Comparison of ENCODE assay signal across 12 cellular contexts in genomic region chr9:89314955-89315354, GRCh38. TPM values are rescaled to one million over a fixed set of nuclear protein-coding genes. Genes with fewer than 3 reads are reported as not detected.
A peak's percentile ranks its signal among the peaks of the same experiment; 100 is the strongest.
DNase-seq lines count a peak whose midpoint lies in the region; ATAC-seq and TF ChIP-seq lines count a peak whose summit lies in the region.
"Had no signal": no experiment of that assay in that cellular context is flagged by ENCODE, and none has a peak within 500 bp of the region (broad histone marks: within the 10 kb centered on the region; RNA-seq: fewer than 3 reads in every experiment).

No MANE protein-coding gene starts in this region.

- peaks cover 71% of the 10 kb centered on the region for H3K36me3 ChIP-seq in DND-41 (ENCODE audit: insufficient read depth, low read length)
- peaks cover 50% of the 10 kb centered on the region for H3K36me3 ChIP-seq in HUES48 (ENCODE audit: control insufficient read depth, insufficient read depth, low read length)
- peaks cover 0 to 20% of the 10 kb centered on the region in 2 experiments for H3K36me3 ChIP-seq in mesenchymal stem cell (ENCODE audit: control insufficient read depth in 1 of 2, insufficient read depth in 2 of 2, low read depth in 1 of 2, low read length in 2 of 2)
- H3K36me3 ChIP-seq in esophagus muscularis mucosa, result no peaks in the 10 kb centered on the region
- H3K36me3 ChIP-seq: sigmoid colon had no signal

- peaks cover 36% of the 10 kb centered on the region for H3K4me1 Mint-ChIP-seq in activated T-helper 17 cell treated with anti-CD3 and anti-CD28 coated beads, Interleukin-2, amount 50 U/mL, for 72 hours

- no peak overlapping the region for H3K18ac ChIP-seq in mesenchymal stem cell (ENCODE audit: low read depth in 1 of 2, low read length in 2 of 2)

- peaks cover 10% of the 10 kb centered on the region for H3K79me1 ChIP-seq in mesenchymal stem cell (replicated peaks; ENCODE audit: low read length, poor library complexity, severe bottlenecking)

- TF ChIP-seq CTCF in DND-41 (IDR thresholded peaks at IDR 0.05; ENCODE audit: borderline replicate concordance, extremely low read depth, low read length, poor library complexity, severe bottlenecking), result no peak
- TF ChIP-seq CTCF in esophagus muscularis mucosa (IDR thresholded peaks at IDR 0.05), result no peak

- H3K4me3 Mint-ChIP-seq in activated T-helper 17 cell treated with anti-CD3 and anti-CD28 coated beads, Interleukin-2, amount 50 U/mL, for 72 hours, result peak overlapping the region; percentile 89

- no peak overlapping the region for H2BK5ac ChIP-seq in mesenchymal stem cell (ENCODE audit: low read depth, low read length, poor library complexity, severe bottlenecking)

- H2AK5ac ChIP-seq in mesenchymal stem cell (ENCODE audit: low read length, severe bottlenecking), result no peak overlapping the region

- H3K9me3 ChIP-seq in DND-41 (ENCODE audit: insufficient read depth, low read length, severe bottlenecking) (no peaks in the 10 kb centered on the region), HUES48 (ENCODE audit: control insufficient read depth, insufficient read depth, low read length) (no peaks in the 10 kb centered on the region), mesenchymal stem cell (ENCODE audit: control insufficient read depth, low read length) (no peaks in the 10 kb centered on the region), esophagus muscularis mucosa (no peaks in the 10 kb centered on the region)
- H3K9me3 ChIP-seq: sigmoid colon, SJCRH30 had no signal

- TF ChIP-seq EP300 in esophagus muscularis mucosa (IDR thresholded peaks at IDR 0.05), result no peak

- no peak overlapping the region for H2AFZ ChIP-seq in DND-41 (ENCODE audit: low read depth, low read length)
- H2AFZ ChIP-seq in mesenchymal stem cell (ENCODE audit: low read depth, low read length), result no peak overlapping the region

- intact Hi-C loops in esophagus muscularis mucosa (cut with DNase I), result no loop called here

- no peak overlapping the region for H4K8ac ChIP-seq in mesenchymal stem cell (ENCODE audit: low read length)

- peaks cover 93% of the 10 kb centered on the region for H3K36me3 Mint-ChIP-seq in activated T-helper 17 cell treated with anti-CD3 and anti-CD28 coated beads, Interleukin-2, amount 50 U/mL, for 72 hours (ENCODE audit: low read depth)

- DNase-seq in DND-41, result no peak
- DNase-seq in mesenchymal stem cell, result no peak
- no peak for DNase-seq in esophagus muscularis mucosa (ENCODE audit: extremely low spot score)
- no peak for DNase-seq in epidermal melanocyte (ENCODE audit: insufficient read length, low spot score)
- DNase-seq in NCI-H146 treated with DMSO at 0.1 percent for 48 hours (lab: John Stamatoyannopoulos, UW; ENCODE audit: unreplicated experiment), result no peak
- DNase-seq in NCI-H128 (lab: John Stamatoyannopoulos, UW; ENCODE audit: unreplicated experiment), result no peak
- DNase-seq: NCI-H2081 treated with DMSO at 0.1 percent for 48 hours, sigmoid colon, SJCRH30 had no signal

- H4K20me1 ChIP-seq in DND-41 (ENCODE audit: insufficient read depth, low read length), result peaks cover 38% of the 10 kb centered on the region

- H3K14ac ChIP-seq in mesenchymal stem cell (ENCODE audit: low read length in 2 of 2), result no peak overlapping the region

- H2BK12ac ChIP-seq in mesenchymal stem cell (ENCODE audit: low read length in 2 of 2), result no peak overlapping the region

- H3K4me2 ChIP-seq in DND-41 (ENCODE audit: insufficient read depth, low read length) (peak overlapping the region; percentile 70), mesenchymal stem cell (ENCODE audit: low read length, poor library complexity, severe bottlenecking) (no peak overlapping the region)

- H4K91ac ChIP-seq in mesenchymal stem cell (ENCODE audit: low read length), result no peak overlapping the region

- H3K27me3 Mint-ChIP-seq in activated T-helper 17 cell treated with anti-CD3 and anti-CD28 coated beads, Interleukin-2, amount 50 U/mL, for 72 hours, result no peaks in the 10 kb centered on the region

- no peaks in the 10 kb centered on the region for H3K9me3 Mint-ChIP-seq in activated T-helper 17 cell treated with anti-CD3 and anti-CD28 coated beads, Interleukin-2, amount 50 U/mL, for 72 hours

- H3K9ac ChIP-seq in DND-41 (ENCODE audit: low read depth, low read length) (peak overlapping the region; percentile 89), HUES48 (ENCODE audit: low read depth, low read length) (no peak overlapping the region), mesenchymal stem cell (ENCODE audit: low read length) (peak overlapping the region; percentile 88)

- H3K4me1 ChIP-seq in DND-41 (ENCODE audit: insufficient read depth, low read length) (peaks cover 67% of the 10 kb centered on the region), HUES48 (ENCODE audit: control insufficient read depth, insufficient read depth, low read length) (peaks cover 32% of the 10 kb centered on the region), mesenchymal stem cell (ENCODE audit: control insufficient read depth, insufficient read depth, low read depth, low read length) (peaks cover 4% of the 10 kb centered on the region), esophagus muscularis mucosa (peaks cover 26 to 40% (median 35%) of the 10 kb centered on the region in 4 donors)

- H3K4me3 ChIP-seq in DND-41 (ENCODE audit: low read depth in 1 of 2, low read length in 2 of 2), result peak overlapping the region; percentile 72 to 96; a peak in 3 of 4 replicates
- H3K4me3 ChIP-seq in HUES48 (ENCODE audit: low read depth, low read length), result peak overlapping the region; percentile 99
- H3K4me3 ChIP-seq in mesenchymal stem cell (ENCODE audit: insufficient read depth in 1 of 2, low read depth in 1 of 2, low read length in 2 of 2), result peak overlapping the region in 1 of 2 experiments; percentile 96
- no peak overlapping the region for H3K4me3 ChIP-seq in esophagus muscularis mucosa
- H3K4me3 ChIP-seq: lung, sigmoid colon had no signal

- no CpG with 5 or more reads among the region's 1 CpG for WGBS in mesenchymal stem cell
- 88% methylated on average over 1 of the region's 1 CpG for WGBS in esophagus muscularis mucosa

- no peak overlapping the region for H3K4ac ChIP-seq in mesenchymal stem cell (ENCODE audit: low read depth in 1 of 2, low read length in 2 of 2)

- no peak overlapping the region for H2BK120ac ChIP-seq in mesenchymal stem cell (ENCODE audit: low read depth, low read length)

- no peak overlapping the region for H3K23ac ChIP-seq in mesenchymal stem cell (ENCODE audit: low read length in 2 of 2)

- no peak overlapping the region for H2BK15ac ChIP-seq in mesenchymal stem cell (ENCODE audit: low read depth, poor library complexity, severe bottlenecking)

- peak overlapping the region; percentile 91 for H3K27ac ChIP-seq in DND-41 (ENCODE audit: low read length)
- H3K27ac ChIP-seq in HUES48 (ENCODE audit: low read depth, low read length), result no peak overlapping the region
- H3K27ac ChIP-seq in mesenchymal stem cell (ENCODE audit: low read length, poor library complexity, severe bottlenecking), result no peak overlapping the region
- H3K27ac ChIP-seq in esophagus muscularis mucosa (replicated peaks in 1 of 4), result no peak overlapping the region
- H3K27ac ChIP-seq: sigmoid colon, SJCRH30 had no signal

- no peak overlapping the region for H3K27ac Mint-ChIP-seq in activated T-helper 17 cell treated with anti-CD3 and anti-CD28 coated beads, Interleukin-2, amount 50 U/mL, for 72 hours

- H3K27me3 ChIP-seq in DND-41 (ENCODE audit: insufficient read depth, low read length, poor library complexity) (no peaks in the 10 kb centered on the region), HUES48 (ENCODE audit: control insufficient read depth, insufficient read depth, low read length) (no peaks in the 10 kb centered on the region), mesenchymal stem cell (ENCODE audit: control insufficient read depth in 1 of 2, insufficient read depth in 1 of 2, low read length in 2 of 2) (no peaks in the 10 kb centered on the region), esophagus muscularis mucosa (no peaks in the 10 kb centered on the region)
- H3K27me3 ChIP-seq: sigmoid colon, SJCRH30 had no signal

- TF ChIP-seq POLR2A in esophagus muscularis mucosa (IDR thresholded peaks at IDR 0.05; ENCODE audit: low read depth), result no peak

- peaks cover 90% of the 10 kb centered on the region for H3K79me2 ChIP-seq in DND-41 (ENCODE audit: insufficient read depth, low read length)

- no peak for ATAC-seq in DND-41 (ENCODE audit: insufficient read depth, low read depth)
- no peak for ATAC-seq in activated T-helper 17 cell treated with anti-CD3 and anti-CD28 coated beads, Interleukin-2, amount 50 U/mL, for 72 hours (replicated peaks)

RNA-seq across cellular contexts. Expression of gene SECISBP2, which starts 3.3 kb away (rescaled TPM):
- total RNA-seq in activated T-helper 17 cell treated with anti-CD3 and anti-CD28 coated beads, Interleukin-2, amount 50 U/mL, for 72 hours, result 10 to 100 TPM; 33.1 to 40.1 TPM
- polyA plus RNA-seq in mesenchymal stem cell (2013, experiment 1 of 2), result 20.4 TPM
- polyA plus RNA-seq in mesenchymal stem cell (2013, experiment 2 of 2), result 18.6 TPM
- 10 to 100 TPM; 24.0 to 32.8 (median 29.0) TPM for total RNA-seq in esophagus muscularis mucosa

RNA-seq across cellular contexts. Expression of gene CKS2, which starts 4.0 kb away (rescaled TPM):
- 100 to 1,000 TPM; 179 to 230 TPM for total RNA-seq in activated T-helper 17 cell treated with anti-CD3 and anti-CD28 coated beads, Interleukin-2, amount 50 U/mL, for 72 hours
- polyA plus RNA-seq in mesenchymal stem cell (2013, experiment 1 of 2), result 74.4 TPM
- 72.6 TPM for polyA plus RNA-seq in mesenchymal stem cell (2013, experiment 2 of 2)
- total RNA-seq in esophagus muscularis mucosa, result 10 to 100 TPM in 1 of 4 donors, 1 to 10 TPM in 3; 2.0 to 10.3 (median 6.0) TPM

Comparison
In these comparisons a context has a peak if more than half of its experiments do, and no peak if none do; other contexts are left out.
1. H3K4me3 ChIP-seq: peak in DND-41 (2 of 2) and HUES48 (single experiment); none in esophagus muscularis mucosa (0 of 4).
2. RNA of gene CKS2, which starts 4.0 kb away (total RNA-seq): 179 to 230 TPM in activated T-helper 17 cell treated with anti-CD3 and anti-CD28 coated beads, Interleukin-2, amount 50 U/mL, for 72 hours; 2.0 to 10.3 TPM in esophagus muscularis mucosa; every median in the first group is over 10 times any median in the second.